Comparison of ENCODE assay signal across 11 cellular contexts in the genomic region with DNA sequence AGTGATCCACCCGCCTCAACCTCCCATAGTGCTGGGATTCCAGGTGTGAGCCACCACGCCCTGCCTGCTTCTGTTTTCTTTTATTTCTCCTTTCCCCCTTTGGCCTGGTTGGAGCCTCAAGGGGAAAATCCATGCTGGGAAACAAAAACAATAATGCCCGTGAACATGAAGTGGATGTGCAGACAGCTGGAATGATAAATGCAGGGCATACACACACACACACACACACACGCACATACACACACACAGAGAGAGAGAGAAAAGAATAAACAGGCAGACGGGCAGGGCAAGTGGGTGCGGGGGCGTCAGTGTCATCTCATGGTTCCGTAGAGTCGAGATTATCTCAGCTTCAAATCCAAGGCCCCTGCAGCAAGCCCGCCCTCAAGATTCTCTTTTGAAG. TPM values are rescaled to one million over a fixed set of nuclear protein-coding genes. Genes with fewer than 3 reads are reported as not detected.
A peak's percentile ranks its signal among the peaks of the same experiment; 100 is the strongest.
DNase-seq lines count a peak whose midpoint lies in the region; ATAC-seq and TF ChIP-seq lines count a peak whose summit lies in the region.
"Had no signal": no experiment of that assay in that cellular context is flagged by ENCODE, and none has a peak within 500 bp of the region (broad histone marks: within the 10 kb centered on the region; RNA-seq: fewer than 3 reads in every experiment).

No MANE protein-coding gene starts in this region.

- H3K27ac Mint-ChIP-seq in activated naive CD4-positive, alpha-beta T cell treated with anti-CD3 and anti-CD28 coated beads, Interleukin-2, amount 50 U/mL, for 24 hours = peak overlapping the region; percentile 46

- H2AFZ ChIP-seq in mammary epithelial cell (ENCODE audit: low read depth, low read length) = no peak overlapping the region

- in situ Hi-C loops in mammary epithelial cell (cut with MboI; ENCODE audit: low sequenced_read_pairs in 2 of 2) = loop anchor here in 1 of 2 donors (5.0 kb wide), 1 partner anchor 44 kb away; no protein-coding TSS in a partner anchor

- H3K9me3 ChIP-seq in breast epithelium (no peaks in the 10 kb centered on the region), mammary epithelial cell (replicated peaks; ENCODE audit: insufficient read depth, low read length) (no peaks in the 10 kb centered on the region), upper lobe of right lung (no peaks in the 10 kb centered on the region), sigmoid colon (no peaks in the 10 kb centered on the region)

- H3K4me2 ChIP-seq in mammary epithelial cell (ENCODE audit: insufficient read depth, low read depth, low read length) = no peak overlapping the region

- H4K20me1 ChIP-seq in mammary epithelial cell (ENCODE audit: insufficient read depth, low read length) = no peaks in the 10 kb centered on the region

- BruUV-seq in mammary epithelial cell (replicated peaks; lab: Mats Ljungman, UMichigan) = no TSS peak

- H3K36me3 ChIP-seq in breast epithelium (no peaks in the 10 kb centered on the region), mammary epithelial cell (ENCODE audit: insufficient read depth, low read length) (no peaks in the 10 kb centered on the region), upper lobe of right lung (no peaks in the 10 kb centered on the region), sigmoid colon (no peaks in the 10 kb centered on the region)

- DNase-seq in breast epithelium (ENCODE audit: low spot score in 2 of 2) (peak in 1 of 2 donors; percentile 30), mammary epithelial cell (no peak), posterior vena cava (ENCODE audit: low spot score) (peak; percentile 12), upper lobe of right lung (peak; percentile 27), hepatic stellate cell (ENCODE audit: low spot score) (no peak), sigmoid colon (no peak), HuH-7 (ENCODE audit: low spot score) (no peak)
- DNase-seq: effector memory CD4-positive, alpha-beta T cell; NCI-H524 had no signal

- no peak for TF ChIP-seq CTCF in breast epithelium (IDR thresholded peaks at IDR 0.05)
- TF ChIP-seq CTCF in mammary epithelial cell (conservative IDR thresholded peaks at IDR 0.05 in 1 of 2, IDR thresholded peaks at IDR 0.05 in 1 of 2; ENCODE audit: extremely low read depth in 1 of 2, insufficient read depth in 1 of 2, low read depth in 1 of 2, low read length in 2 of 2) = no peak
- no peak for TF ChIP-seq CTCF in upper lobe of right lung (IDR thresholded peaks at IDR 0.05)
- TF ChIP-seq CTCF in sigmoid colon (IDR thresholded peaks at IDR 0.05) = no peak

- CTCF ChIA-PET in mammary epithelial cell (lab: Charles Lee; ENCODE audit: low non-redundant PET) = no interaction called here

- H3K4me1 Mint-ChIP-seq in activated naive CD4-positive, alpha-beta T cell treated with anti-CD3 and anti-CD28 coated beads, Interleukin-2, amount 50 U/mL, for 24 hours = peaks cover 33% of the 10 kb centered on the region

- no peak for TF ChIP-seq EP300 in sigmoid colon (IDR thresholded peaks at IDR 0.05)

- intact Hi-C loops in breast epithelium (cut with DNase I; ENCODE audit: low total_unique reads) (no loop called here), mammary epithelial cell (cut with micrococcal nuclease) (no loop called here), posterior vena cava (cut with DNase I) (no loop called here), upper lobe of right lung (cut with DNase I) (no loop called here), sigmoid colon (cut with DNase I) (no loop called here)

- H3K27me3 ChIP-seq in breast epithelium = no peaks in the 10 kb centered on the region
- no peaks in the 10 kb centered on the region for H3K27me3 ChIP-seq in mammary epithelial cell (ENCODE audit: insufficient read depth, low read length)
- H3K27me3 ChIP-seq in upper lobe of right lung = no peaks in the 10 kb centered on the region
- no peaks in the 10 kb centered on the region for H3K27me3 ChIP-seq in sigmoid colon

- H3K4me3 ChIP-seq in breast epithelium (no peak overlapping the region), mammary epithelial cell (replicated peaks in 1 of 3; ENCODE audit: insufficient read depth in 1 of 3, low read depth in 2 of 3, low read length in 3 of 3) (no peak overlapping the region), upper lobe of right lung (no peak overlapping the region), sigmoid colon (no peak overlapping the region)

- H3K4me1 ChIP-seq in breast epithelium (peaks cover 16 to 20% of the 10 kb centered on the region in 2 donors), mammary epithelial cell (ENCODE audit: insufficient read depth, low read length) (peaks cover 25% of the 10 kb centered on the region), upper lobe of right lung (peaks cover 19% of the 10 kb centered on the region), sigmoid colon (peaks cover 0 to 51% (median 43%) of the 10 kb centered on the region in 4 donors)

- peak overlapping the region; percentile 0 for H3K4me3 Mint-ChIP-seq in activated naive CD4-positive, alpha-beta T cell treated with anti-CD3 and anti-CD28 coated beads, Interleukin-2, amount 50 U/mL, for 24 hours
- H3K4me3 Mint-ChIP-seq: brain had no signal

- dilution Hi-C loops in mammary epithelial cell (cut with HindIII; ENCODE audit: low sequenced_read_pairs) = no loop called here

- no peaks in the 10 kb centered on the region for H3K36me3 Mint-ChIP-seq in activated naive CD4-positive, alpha-beta T cell treated with anti-CD3 and anti-CD28 coated beads, Interleukin-2, amount 50 U/mL, for 24 hours
- H3K36me3 Mint-ChIP-seq: brain had no signal

- no peak for ATAC-seq in upper lobe of right lung

- H3K9ac ChIP-seq in mammary epithelial cell (ENCODE audit: insufficient read depth, low read length) = no peak overlapping the region

- peaks cover 13% of the 10 kb centered on the region for H3K79me2 ChIP-seq in mammary epithelial cell (ENCODE audit: insufficient read depth, low read length)

- TF ChIP-seq POLR2A in breast epithelium (IDR thresholded peaks at IDR 0.05) (no peak), sigmoid colon (IDR thresholded peaks at IDR 0.05) (no peak)

- H3K9me3 Mint-ChIP-seq in activated naive CD4-positive, alpha-beta T cell treated with anti-CD3 and anti-CD28 coated beads, Interleukin-2, amount 50 U/mL, for 24 hours = no peaks in the 10 kb centered on the region

- no peaks in the 10 kb centered on the region for H3K27me3 Mint-ChIP-seq in activated naive CD4-positive, alpha-beta T cell treated with anti-CD3 and anti-CD28 coated beads, Interleukin-2, amount 50 U/mL, for 24 hours

- H3K27ac ChIP-seq in breast epithelium (peak overlapping the region; percentile 62 to 91), mammary epithelial cell (ENCODE audit: insufficient read depth, low read depth, low read length) (no peak overlapping the region), upper lobe of right lung (no peak overlapping the region), sigmoid colon (peak overlapping the region in 1 of 4 donors; percentile 93)

- 75% methylated on average over 9 of the region's 10 CpGs for WGBS in mammary epithelial cell (ENCODE audit: low coverage, missing lambda C conversion rate)
- 44 to 65% methylated on average over 10 of the region's 10 CpGs for WGBS in sigmoid colon, 2 donors

RNA-seq across cellular contexts. Expression of gene PLEKHF1, which starts 4.4 kb away (rescaled TPM):
- total RNA-seq in breast epithelium = 10 to 100 TPM; 29.8 to 71.4 (median 58.7) TPM
- total RNA-seq in mammary epithelial cell = 10 to 100 TPM; 20.6 to 31.2 TPM
- 12.2 TPM for polyA plus RNA-seq in mammary epithelial cell
- 8.7 TPM for polyA minus RNA-seq in mammary epithelial cell
- 10 to 100 TPM; 20.7 to 21.0 TPM for total RNA-seq in posterior vena cava
- 17.3 TPM for total RNA-seq in upper lobe of right lung
- 10 to 100 TPM; 19.4 to 34.6 (median 22.6) TPM for total RNA-seq in sigmoid colon
- polyA plus RNA-seq in sigmoid colon = 10 to 100 TPM in 1 of 3 donors, 1 to 10 TPM in 2; 1.2 to 13.0 (median 6.0) TPM

RNA-seq across cellular contexts. Expression of gene C19orf12, which starts 54.2 kb away (rescaled TPM):
- total RNA-seq in breast epithelium (100 to 1,000 TPM in 1 of 3 donors, 10 to 100 TPM in 2; 42.7 to 230 (median 53.7) TPM), mammary epithelial cell (10 to 100 TPM; 19.6 to 24.5 TPM), posterior vena cava (10 to 100 TPM; 26.7 to 29.8 TPM), upper lobe of right lung (22.1 TPM), sigmoid colon (10 to 100 TPM; 32.1 to 36.0 (median 34.2) TPM)
- polyA plus RNA-seq in mammary epithelial cell (10.5 TPM), sigmoid colon (10 to 100 TPM; 13.2 to 19.1 (median 16.0) TPM)
- 11.8 TPM for polyA minus RNA-seq in mammary epithelial cell

RNA-seq across cellular contexts. Expression of gene POP4, which starts 54.8 kb away (rescaled TPM):
- 10 to 100 TPM; 52.1 to 63.7 (median 58.7) TPM for total RNA-seq in breast epithelium
- total RNA-seq in mammary epithelial cell = 10 to 100 TPM; 55.5 to 58.3 TPM
- 90.0 TPM for polyA plus RNA-seq in mammary epithelial cell
- polyA minus RNA-seq in mammary epithelial cell = 46.4 TPM
- 10 to 100 TPM; 41.4 to 49.1 TPM for total RNA-seq in posterior vena cava
- 58.8 TPM for total RNA-seq in upper lobe of right lung
- total RNA-seq in sigmoid colon = 10 to 100 TPM; 33.5 to 58.5 (median 52.1) TPM
- 100 to 1,000 TPM in 1 of 3 donors, 10 to 100 TPM in 2; 68.5 to 103 (median 92.1) TPM for polyA plus RNA-seq in sigmoid colon

Comparison
In these comparisons a context has a peak if more than half of its experiments do, and no peak if none do; other contexts are left out.
1. H3K27ac ChIP-seq: peak in breast epithelium (2 of 2); none in mammary epithelial cell (single experiment) and upper lobe of right lung (single experiment).
2. DNase-seq: peak in posterior vena cava (single experiment) and upper lobe of right lung (single experiment); none in mammary epithelial cell (single experiment), hepatic stellate cell (single experiment), sigmoid colon (single experiment) and HuH-7 (single experiment).